8 cellular contexts compared by ENCODE assay signal in genomic region chr2:84969511-84970265, GRCh38. TPM values are rescaled to one million over a fixed set of nuclear protein-coding genes. Genes with fewer than 3 reads are reported as not detected.
DNase-seq lines count a peak whose midpoint lies in the region; ATAC-seq and TF ChIP-seq lines count a peak whose summit lies in the region.

No MANE protein-coding gene starts in this region.

- TF ChIP-seq EP300 in gastroesophageal sphincter (IDR thresholded peaks at IDR 0.05) = no peak

- 1 to 3% methylated on average over 11 of the region's 11 CpGs for WGBS in gastroesophageal sphincter (ENCODE audit: low coverage in 1 of 2), 2 donors

- H3K36me3 ChIP-seq in ES-I3 (ENCODE audit: insufficient read depth, low read length) (peaks cover 15% of the 10 kb centered on the region), gastroesophageal sphincter (peaks cover 0 to 20% of the 10 kb centered on the region in 2 donors)

- 0 out of 2 replicates have a peak, but pooled peaks cover 4% of the 10 kb centered on the region for H3K4me1 ChIP-seq in ES-I3 (ENCODE audit: insufficient read depth, low read length)
- H3K4me1 ChIP-seq in gastroesophageal sphincter = peaks cover 8 to 68% (median 17%) of the 10 kb centered on the region in 3 donors

- no peaks in the 10 kb centered on the region for H3K27me3 ChIP-seq in gastroesophageal sphincter

- H3K4me3 ChIP-seq in gastroesophageal sphincter (peak overlapping the region; percentile 74 to 77), retinal pigment epithelial cell (ENCODE audit: low read length) (peak overlapping the region; percentile 81)

- H3K27ac ChIP-seq in gastroesophageal sphincter = peak overlapping the region; percentile 81 to 100 (median 98)

- H3K9ac ChIP-seq in ES-I3 (ENCODE audit: low read depth, low read length) = peak overlapping the region; percentile 97

- TF ChIP-seq POLR2A in gastroesophageal sphincter (IDR thresholded peaks at IDR 0.05) = no peak

- ATAC-seq in gastroesophageal sphincter = no peak

- peak; percentile 36 for DNase-seq in LHCN-M2 (ENCODE audit: low read depth)
- DNase-seq in activated T-helper 9 cell treated with anti-CD3 and anti-CD28 coated beads, Interleukin-2, amount 50 U/mL, for 16 hours (ENCODE audit: low read depth) = peak; percentile 6
- no peak for DNase-seq in retinal pigment epithelial cell (ENCODE audit: low read depth)
- no peak for DNase-seq in NCI-H1048 (lab: John Stamatoyannopoulos, UW)
- DNase-seq in NCI-H146 treated with DMSO at 0.1 percent for 48 hours (lab: John Stamatoyannopoulos, UW; ENCODE audit: unreplicated experiment) = no peak
- no peak for DNase-seq in mesenteric fat pad (ENCODE audit: low spot score)

- no peak for TF ChIP-seq CTCF in gastroesophageal sphincter (IDR thresholded peaks at IDR 0.05)
- TF ChIP-seq CTCF in retinal pigment epithelial cell (conservative IDR thresholded peaks at IDR 0.05; ENCODE audit: low read depth, low read length) = no peak

- H3K9me3 ChIP-seq in ES-I3 (ENCODE audit: control insufficient read depth, insufficient read depth, low read length) (no peaks in the 10 kb centered on the region), gastroesophageal sphincter (no peaks in the 10 kb centered on the region)

RNA-seq across cellular contexts. Expression of gene KCMF1, which starts 1.3 kb away (rescaled TPM):
- total RNA-seq in LHCN-M2 (2014; rRNA removed) (55.2 and 62.2 TPM in 2 replicates), gastroesophageal sphincter (10 to 100 TPM; 39.4 to 79.1 (median 68.1) TPM), mesenteric fat pad (79.7 TPM)
- 48.6 TPM for polyA plus RNA-seq in LHCN-M2 (2012)

Comparison
In these comparisons a context has a peak if more than half of its experiments do, and no peak if none do; other contexts are left out.
1. DNase-seq: peak in LHCN-M2 (single experiment) and activated T-helper 9 cell treated with anti-CD3 and anti-CD28 coated beads, Interleukin-2, amount 50 U/mL, for 16 hours (single experiment); none in retinal pigment epithelial cell (single experiment), NCI-H1048 (single experiment), NCI-H146 treated with DMSO at 0.1 percent for 48 hours (single experiment) and mesenteric fat pad (single experiment).